In the genomic region with DNA sequence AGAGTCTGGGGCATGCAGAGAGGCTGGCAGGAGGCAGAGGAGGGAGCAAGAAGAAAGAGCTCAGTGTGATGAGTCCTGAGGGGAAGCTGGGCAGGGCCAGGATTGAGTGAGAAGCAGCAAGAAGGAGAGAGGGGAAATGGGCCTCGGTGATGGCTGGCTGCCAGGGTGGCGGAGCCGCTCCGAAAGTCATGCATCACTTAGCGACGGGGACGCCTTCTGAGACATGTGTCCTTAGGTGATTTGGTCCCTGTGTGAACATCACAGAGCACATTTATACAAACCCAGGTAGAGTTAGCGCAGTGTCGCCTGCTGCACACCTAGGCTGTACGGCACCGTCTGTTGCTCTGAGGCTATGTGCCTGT, we compare ENCODE assay signal across 9 cellular contexts. TPM values are rescaled to one million over a fixed set of nuclear protein-coding genes. Genes with fewer than 3 reads are reported as not detected.
DNase-seq lines count a peak whose midpoint lies in the region; ATAC-seq lines count a peak whose summit lies in the region.
"Had no signal": no experiment of that assay in that cellular context is flagged by ENCODE, and none has a peak within 500 bp of the region (broad histone marks: within the 10 kb centered on the region; RNA-seq: fewer than 3 reads in every experiment).

No MANE protein-coding gene starts in this region.

- ATAC-seq in CD4-positive, CD25-positive, alpha-beta regulatory T cell (ENCODE audit: low read depth in 2 of 2) = peak in 1 of 2 donors; percentile 26
- ATAC-seq in naive thymus-derived CD4-positive, alpha-beta T cell = peak; percentile 52

- H3K9me3 ChIP-seq in CD4-positive, CD25-positive, alpha-beta regulatory T cell (ENCODE audit: control insufficient read depth in 2 of 2, low read length in 2 of 2) = no peaks in the 10 kb centered on the region
- H3K9me3 ChIP-seq in naive thymus-derived CD4-positive, alpha-beta T cell (ENCODE audit: control insufficient read depth in 2 of 3, low read length in 3 of 3) = no peaks in the 10 kb centered on the region

- no peak overlapping the region for H3K27ac ChIP-seq in CD4-positive, CD25-positive, alpha-beta regulatory T cell (ENCODE audit: insufficient read depth, low read length, poor library complexity, severe bottlenecking)
- peak overlapping the region; percentile 70 for H3K27ac ChIP-seq in naive thymus-derived CD4-positive, alpha-beta T cell (ENCODE audit: low read depth, low read length)

- peaks cover 49% of the 10 kb centered on the region for H3K4me1 ChIP-seq in CD4-positive, CD25-positive, alpha-beta regulatory T cell (ENCODE audit: control insufficient read depth, insufficient read depth, low read length, poor library complexity, severe bottlenecking)
- H3K4me1 ChIP-seq in naive thymus-derived CD4-positive, alpha-beta T cell (ENCODE audit: control insufficient read depth in 2 of 2, insufficient read depth in 2 of 2, low read length in 2 of 2) = peaks cover 29 to 50% of the 10 kb centered on the region in 2 donors

- H3K27me3 Mint-ChIP-seq in CD4-positive, CD25-positive, alpha-beta regulatory T cell = no peaks in the 10 kb centered on the region
- no peaks in the 10 kb centered on the region for H3K27me3 Mint-ChIP-seq in naive thymus-derived CD4-positive, alpha-beta T cell

- H3K27ac Mint-ChIP-seq in CD4-positive, CD25-positive, alpha-beta regulatory T cell = peak overlapping the region; percentile 93 to 99 (median 96)
- H3K27ac Mint-ChIP-seq in naive thymus-derived CD4-positive, alpha-beta T cell = peak overlapping the region; percentile 53 to 95 (median 88)

- H3K9me3 Mint-ChIP-seq in CD4-positive, CD25-positive, alpha-beta regulatory T cell = no peaks in the 10 kb centered on the region
- no peaks in the 10 kb centered on the region for H3K9me3 Mint-ChIP-seq in naive thymus-derived CD4-positive, alpha-beta T cell

- intact Hi-C loops in naive thymus-derived CD4-positive, alpha-beta T cell (cut with micrococcal nuclease) = loop anchor here in 1 of 2 donors (2.0 kb wide), 1 partner anchor 13 kb away; no protein-coding TSS in a partner anchor

- CTCF ChIA-PET in naive thymus-derived CD4-positive, alpha-beta T cell (lab: Charles Lee) = interaction anchor here (1.1 to 2.0 kb wide), 3 partner anchors 10 to 26 kb away, joined by 3 to 6 read pairs (median 4); a partner anchor contains a TSS

- peaks cover 24 to 87% (median 57%) of the 10 kb centered on the region in 4 donors for H3K4me1 Mint-ChIP-seq in CD4-positive, CD25-positive, alpha-beta regulatory T cell
- H3K4me1 Mint-ChIP-seq in naive thymus-derived CD4-positive, alpha-beta T cell = peaks cover 58 to 87% (median 66%) of the 10 kb centered on the region in 7 donors

- POLR2A ChIA-PET in naive thymus-derived CD4-positive, alpha-beta T cell (lab: Charles Lee) = interaction anchor here (0.8 to 3.8 kb wide), 4 partner anchors 14 to 45 kb away, joined by 3 to 26 read pairs (median 4); a partner anchor contains a TSS

- H3K27me3 ChIP-seq in CD4-positive, CD25-positive, alpha-beta regulatory T cell (ENCODE audit: control insufficient read depth, insufficient read depth, low read length) = no peaks in the 10 kb centered on the region
- H3K27me3 ChIP-seq in naive thymus-derived CD4-positive, alpha-beta T cell (ENCODE audit: control insufficient read depth in 2 of 2, insufficient read depth in 2 of 2, low read length in 2 of 2) = no peaks in the 10 kb centered on the region

- H3K36me3 Mint-ChIP-seq in CD4-positive, CD25-positive, alpha-beta regulatory T cell = peaks cover 6% of the 10 kb centered on the region
- H3K36me3 Mint-ChIP-seq in naive thymus-derived CD4-positive, alpha-beta T cell = peaks cover 0 to 10% (median 5%) of the 10 kb centered on the region in 5 donors

- peak overlapping the region; percentile 43 to 85 (median 65) for H3K4me3 Mint-ChIP-seq in CD4-positive, CD25-positive, alpha-beta regulatory T cell
- H3K4me3 Mint-ChIP-seq in naive thymus-derived CD4-positive, alpha-beta T cell = peak overlapping the region; percentile 55 to 84 (median 70)

- peaks cover 3% of the 10 kb centered on the region for H3K36me3 ChIP-seq in CD4-positive, CD25-positive, alpha-beta regulatory T cell (ENCODE audit: control insufficient read depth, insufficient read depth, low read length)
- H3K36me3 ChIP-seq in naive thymus-derived CD4-positive, alpha-beta T cell (ENCODE audit: control insufficient read depth in 2 of 3, insufficient read depth in 3 of 3, low read length in 3 of 3) = no peaks in the 10 kb centered on the region

- peak in 1 of 3 donors; percentile 24 for DNase-seq in CD4-positive, CD25-positive, alpha-beta regulatory T cell
- DNase-seq in NAMALWA (ENCODE audit: low spot score) (peak; percentile 60), NCI-H187 (lab: John Stamatoyannopoulos, UW) (no peak), NCI-H2227 treated with DMSO at 0.1 percent for 48 hours (lab: John Stamatoyannopoulos, UW) (no peak)
- DNase-seq in activated naive CD4-positive, alpha-beta T cell (lab: John Stamatoyannopoulos, UW) = peak in 3 of 4 experiments; percentile 19 to 60 (median 47)
- DNase-seq in naive thymus-derived CD4-positive, alpha-beta T cell = peak in 7 of 9 donors; percentile 21 to 47 (median 44)
- no peak for DNase-seq in effector CD4-positive, alpha-beta T cell
- DNase-seq in activated CD4-positive, CD25-positive, alpha-beta regulatory T cell (lab: John Stamatoyannopoulos, UW) = no peak
- DNase-seq: NCI-H1092 had no signal

- no peak overlapping the region for H3K4me3 ChIP-seq in CD4-positive, CD25-positive, alpha-beta regulatory T cell (ENCODE audit: low read depth, low read length)
- no peak overlapping the region for H3K4me3 ChIP-seq in naive thymus-derived CD4-positive, alpha-beta T cell (ENCODE audit: low read length)

RNA-seq across cellular contexts. Expression of a gene that starts 15.1 kb away (rescaled TPM):
- 42.5 TPM for total RNA-seq in CD4-positive, CD25-positive, alpha-beta regulatory T cell
- 10 to 100 TPM; 19.8 to 34.0 (median 23.0) TPM for polyA plus RNA-seq in CD4-positive, CD25-positive, alpha-beta regulatory T cell
- total RNA-seq in naive thymus-derived CD4-positive, alpha-beta T cell = 10 to 100 TPM; 37.5 to 50.1 (median 43.4) TPM
- 10 to 100 TPM; 18.6 to 25.3 TPM for polyA plus RNA-seq in naive thymus-derived CD4-positive, alpha-beta T cell

RNA-seq across cellular contexts. Expression of a gene that starts 39.5 kb away (rescaled TPM):
- total RNA-seq in CD4-positive, CD25-positive, alpha-beta regulatory T cell = 105 TPM
- 10 to 100 TPM; 75.5 to 94.3 (median 81.5) TPM for polyA plus RNA-seq in CD4-positive, CD25-positive, alpha-beta regulatory T cell
- 100 to 1,000 TPM in 2 of 5 experiments, 10 to 100 TPM in 3; 55.8 to 138 (median 72.4) TPM for total RNA-seq in naive thymus-derived CD4-positive, alpha-beta T cell
- 10 to 100 TPM; 40.4 to 66.7 TPM for polyA plus RNA-seq in naive thymus-derived CD4-positive, alpha-beta T cell

Comparison
In these comparisons a context has a peak if more than half of its experiments do, and no peak if none do; other contexts are left out.
1. DNase-seq: peak in NAMALWA (single experiment), activated naive CD4-positive, alpha-beta T cell (3 of 4) and naive thymus-derived CD4-positive, alpha-beta T cell (7 of 9); none in NCI-H187 (0 of 2), NCI-H2227 treated with DMSO at 0.1 percent for 48 hours (single experiment), effector CD4-positive, alpha-beta T cell (single experiment) and activated CD4-positive, CD25-positive, alpha-beta regulatory T cell (0 of 4).